Comparison of ENCODE assay signal across 11 cellular contexts in genomic region chr22:23144432-23144831, GRCh38. TPM values are rescaled to one million over a fixed set of nuclear protein-coding genes. Genes with fewer than 3 reads are reported as not detected.
A peak's percentile ranks its signal among the peaks of the same experiment; 100 is the strongest.
DNase-seq lines count a peak whose midpoint lies in the region; ATAC-seq, FAIRE-seq and TF ChIP-seq lines count a peak whose summit lies in the region.
"Had no signal": no experiment of that assay in that cellular context is flagged by ENCODE, and none has a peak within 500 bp of the region (broad histone marks: within the 10 kb centered on the region; RNA-seq: fewer than 3 reads in every experiment).

No MANE protein-coding gene starts in this region.

- H3K9ac ChIP-seq in keratinocyte (ENCODE audit: control insufficient read depth, extremely low read depth, insufficient read depth, low read length), result no peak overlapping the region

- CTCF ChIA-PET in RWPE1 (lab: Yijun Ruan, JAX), result no interaction called here

- POLR2A ChIA-PET in RWPE1 (lab: Yijun Ruan, JAX; ENCODE audit: low non-redundant PET), result interaction anchor here (0.6 kb wide), 1 partner anchor 9 kb away, joined by 3 read pairs; no protein-coding TSS in a partner anchor

- no peaks in the 10 kb centered on the region for H3K36me3 ChIP-seq in keratinocyte (ENCODE audit: control insufficient read depth in 2 of 2, extremely low read depth in 1 of 2, insufficient read depth in 2 of 2, low read length in 2 of 2)

- peaks cover 29% of the 10 kb centered on the region for H3K4me1 ChIP-seq in keratinocyte (ENCODE audit: control insufficient read depth, extremely low read depth, insufficient read depth, low read length)

- dilution Hi-C loops in keratinocyte (cut with MboI; ENCODE audit: extremely low pct_ligation_motif_present, low sequenced_read_pairs), result no loop called here

- DNase-seq in T-helper 2 cell treated with Interferon-gamma antibody and Interleukin-4, amounts not matched to agents 5 μg/mL and 100 μg/mL, for 36 hours (ENCODE audit: low spot score), result no peak
- DNase-seq in T-helper 2 cell (no peak), T-helper 17 cell (no peak), keratinocyte (ENCODE audit: low read depth, low spot score) (no peak), substantia nigra (lab: John Stamatoyannopoulos, UW) (no peak), D341Med (ENCODE audit: low spot score) (no peak), RWPE1 (ENCODE audit: low spot score) (no peak)

- ATAC-seq in T-helper 17 cell (no peak), HG02798 (IDR thresholded peaks at IDR 0.05; ENCODE audit: poor library complexity, unreplicated experiment) (no peak)

- H3K4me2 ChIP-seq in keratinocyte (ENCODE audit: control insufficient read depth, extremely low read depth, insufficient read depth, low read depth, low read length), result peak overlapping the region; percentile 14

- H2AFZ ChIP-seq in keratinocyte (ENCODE audit: control insufficient read depth, low read length), result no peak overlapping the region

- no peaks in the 10 kb centered on the region for H3K9me3 ChIP-seq in T-helper 17 cell (ENCODE audit: control insufficient read depth, low read length, poor library complexity, severe bottlenecking)
- no peaks in the 10 kb centered on the region for H3K9me3 ChIP-seq in keratinocyte (ENCODE audit: control insufficient read depth, low read depth, low read length)
- H3K9me3 ChIP-seq: psoas muscle had no signal

- peak overlapping the region; percentile 27 for H3K4me3 Mint-ChIP-seq in T-helper 2 cell treated with Interferon-gamma antibody and Interleukin-4, amounts not matched to agents 5 μg/mL and 100 μg/mL, for 36 hours
- H3K4me3 Mint-ChIP-seq in T-helper 17 cell, result peak overlapping the region; percentile 78

- no peak for TF ChIP-seq CTCF in keratinocyte (optimal IDR thresholded peaks at IDR 0.05 in 1 of 3, IDR thresholded peaks at IDR 0.05 in 1 of 3, conservative IDR thresholded peaks at IDR 0.05 in 1 of 3; ENCODE audit: extremely low read depth in 1 of 3, insufficient read depth in 2 of 3, low read length in 3 of 3)
- TF ChIP-seq CTCF in RWPE1 (conservative IDR thresholded peaks at IDR 0.05; ENCODE audit: low read depth), result no peak

- no peak for FAIRE-seq in keratinocyte (lab: Jason Lieb, UNC)

- no peak overlapping the region for H3K27ac Mint-ChIP-seq in T-helper 2 cell treated with Interferon-gamma antibody and Interleukin-4, amounts not matched to agents 5 μg/mL and 100 μg/mL, for 36 hours
- peak overlapping the region; percentile 99 for H3K27ac Mint-ChIP-seq in T-helper 17 cell

- peaks cover 11% of the 10 kb centered on the region for H3K27me3 Mint-ChIP-seq in T-helper 2 cell treated with Interferon-gamma antibody and Interleukin-4, amounts not matched to agents 5 μg/mL and 100 μg/mL, for 36 hours (ENCODE audit: low read depth)
- H3K27me3 Mint-ChIP-seq in T-helper 17 cell, result no peaks in the 10 kb centered on the region
- H3K27me3 Mint-ChIP-seq: activated T-cell treated with anti-CD3 and anti-CD28 coated beads, Interleukin-2, amount 50 U/mL, for 24 hours had no signal

- peaks cover 34% of the 10 kb centered on the region for H3K4me1 Mint-ChIP-seq in T-helper 2 cell treated with Interferon-gamma antibody and Interleukin-4, amounts not matched to agents 5 μg/mL and 100 μg/mL, for 36 hours (ENCODE audit: low read depth)
- H3K4me1 Mint-ChIP-seq in T-helper 17 cell, result peaks cover 27% of the 10 kb centered on the region

- H4K20me1 ChIP-seq in keratinocyte (ENCODE audit: control insufficient read depth, extremely low read depth, insufficient read depth, low read length), result peaks cover 3% of the 10 kb centered on the region

- no peak overlapping the region for H3K27ac ChIP-seq in keratinocyte (ENCODE audit: control insufficient read depth, insufficient read depth, low read length)
- H3K27ac ChIP-seq in substantia nigra (ENCODE audit: low read depth, low read length, poor library complexity, severe bottlenecking), result peak overlapping the region; percentile 58
- H3K27ac ChIP-seq in RWPE1, result no peak overlapping the region
- H3K27ac ChIP-seq: psoas muscle had no signal

- H3K36me3 Mint-ChIP-seq in T-helper 2 cell treated with Interferon-gamma antibody and Interleukin-4, amounts not matched to agents 5 μg/mL and 100 μg/mL, for 36 hours (ENCODE audit: low read depth), result no peaks in the 10 kb centered on the region
- H3K36me3 Mint-ChIP-seq in T-helper 17 cell (ENCODE audit: low read depth), result no peaks in the 10 kb centered on the region

- no peaks in the 10 kb centered on the region for H3K79me2 ChIP-seq in keratinocyte (ENCODE audit: control insufficient read depth, insufficient read depth, low read length)

- no peaks in the 10 kb centered on the region for H3K9me3 Mint-ChIP-seq in T-helper 2 cell treated with Interferon-gamma antibody and Interleukin-4, amounts not matched to agents 5 μg/mL and 100 μg/mL, for 36 hours
- H3K9me3 Mint-ChIP-seq: activated T-cell treated with anti-CD3 and anti-CD28 coated beads, Interleukin-2, amount 50 U/mL, for 24 hours; dendritic cell treated with granulocyte-macrophage colony-stimulating factor and Interleukin-4, amounts not matched to agents 40 ng/mL and 50 ng/mL, for 4 days had no signal

- H3K9me1 ChIP-seq in keratinocyte (ENCODE audit: control insufficient read depth, extremely low read depth, insufficient read depth, low read length), result no peaks in the 10 kb centered on the region

- H3K27me3 ChIP-seq in keratinocyte (ENCODE audit: control insufficient read depth, extremely low read depth, insufficient read depth, low read length), result no peaks in the 10 kb centered on the region

- H3K4me3 ChIP-seq in keratinocyte (ENCODE audit: control insufficient read depth in 2 of 3, extremely low read depth in 1 of 3, insufficient read depth in 2 of 3, low read depth in 1 of 3, low read length in 3 of 3), result peak overlapping the region in 1 of 3 experiments; percentile 6

RNA-seq across cellular contexts. Expression of gene RAB36, which starts 0.8 kb away (rescaled TPM):
- 1 to 10 TPM; 1.1 to 2.4 TPM for total RNA-seq in T-helper 17 cell
- polyA plus RNA-seq in keratinocyte, result 1.7 to 4.9 TPM (median 1.9 TPM) in 3 replicates
- polyA plus RNA-seq in keratinocyte (2011; ENCODE audit: low read depth), result not detected
- polyA plus RNA-seq in keratinocyte (2011; cell fraction: cytosol; rRNA removed), result 2.0 and 2.6 TPM in 2 replicates
- polyA plus RNA-seq in keratinocyte (2011; cell fraction: nucleus; rRNA removed), result 3.8 and 5.6 TPM in 2 replicates
- 0.35 and 3.3 TPM in 2 replicates for polyA plus RNA-seq in keratinocyte (2012; ENCODE audit: low replicate concordance)
- polyA minus RNA-seq in keratinocyte, result 3.2 to 6.5 TPM (median 3.3 TPM) in 3 replicates
- polyA minus RNA-seq in keratinocyte (2011; cell fraction: cytosol; rRNA and poly(A)+ RNA removed), result 2.3 TPM
- 2.7 and 3.3 TPM in 2 replicates for polyA minus RNA-seq in keratinocyte (2011; cell fraction: nucleus; rRNA and poly(A)+ RNA removed)

RNA-seq across cellular contexts. Expression of gene RSPH14, which starts 2.6 kb away (rescaled TPM):
- 1 to 10 TPM; 1.1 to 1.4 TPM for total RNA-seq in T-helper 17 cell
- polyA plus RNA-seq in keratinocyte, result 0.13 TPM in 1 of 3 replicates, not detected in the others
- polyA plus RNA-seq in keratinocyte (2011; ENCODE audit: low read depth), result 2.2 TPM
- polyA plus RNA-seq in keratinocyte (2011; cell fraction: cytosol; rRNA removed), result 0.12 TPM in 1 of 2 replicates, not detected in the other
- polyA plus RNA-seq in keratinocyte (2011; cell fraction: nucleus; rRNA removed), result 0.09 and 0.21 TPM in 2 replicates
- 0.18 and 0.25 TPM in 2 replicates for polyA plus RNA-seq in keratinocyte (2012; ENCODE audit: low replicate concordance)
- polyA minus RNA-seq in keratinocyte, result 0.19 to 3.9 TPM (median 0.30 TPM) in 3 replicates
- not detected for polyA minus RNA-seq in keratinocyte (2011; cell fraction: cytosol; rRNA and poly(A)+ RNA removed)
- not detected in 2 replicates for polyA minus RNA-seq in keratinocyte (2011; cell fraction: nucleus; rRNA and poly(A)+ RNA removed)
- total RNA-seq: psoas muscle had no signal
- polyA plus RNA-seq: psoas muscle had no signal

RNA-seq across cellular contexts. Expression of gene BCR, which starts 35.9 kb away (rescaled TPM):
- total RNA-seq in T-helper 17 cell, result 10 to 100 TPM; 91.8 to 93.2 TPM
- 25.8 to 43.0 TPM (median 30.3 TPM) in 3 replicates for polyA plus RNA-seq in keratinocyte
- polyA plus RNA-seq in keratinocyte (2011; ENCODE audit: low read depth), result 30.9 TPM
- polyA plus RNA-seq in keratinocyte (2011; cell fraction: cytosol; rRNA removed), result 30.9 and 75.3 TPM in 2 replicates
- polyA plus RNA-seq in keratinocyte (2011; cell fraction: nucleus; rRNA removed), result 62.7 and 87.1 TPM in 2 replicates
- 38.4 and 56.2 TPM in 2 replicates for polyA plus RNA-seq in keratinocyte (2012; ENCODE audit: low replicate concordance)
- polyA minus RNA-seq in keratinocyte, result 84.1 to 263 TPM (median 98.7 TPM) in 3 replicates
- 122 TPM for polyA minus RNA-seq in keratinocyte (2011; cell fraction: cytosol; rRNA and poly(A)+ RNA removed)
- polyA minus RNA-seq in keratinocyte (2011; cell fraction: nucleus; rRNA and poly(A)+ RNA removed), result 65.2 and 71.2 TPM in 2 replicates
